Comparison of ENCODE assay signal across 8 cellular contexts in genomic region chr1:200739499-200740290, GRCh38. TPM values are rescaled to one million over a fixed set of nuclear protein-coding genes. Genes with fewer than 3 reads are reported as not detected.
DNase-seq lines count a peak whose midpoint lies in the region; TF ChIP-seq lines count a peak whose summit lies in the region.

No MANE protein-coding gene starts in this region.

- no peak overlapping the region for H3K56ac ChIP-seq in H9 (ENCODE audit: insufficient read length, low read depth, low read length)

- H3K4me1 Mint-ChIP-seq in H9: peaks cover 38 to 39% of the 10 kb centered on the region in 2 experiments

- no peak overlapping the region for H4K8ac ChIP-seq in H9 (replicated peaks; ENCODE audit: insufficient read length, low read depth, low read length)

- H3K27me3 ChIP-seq in H9 (ENCODE audit: insufficient read depth, low read length): no peaks in the 10 kb centered on the region
- peaks cover 9% of the 10 kb centered on the region for H3K27me3 ChIP-seq in NT2/D1 (ENCODE audit: insufficient read depth, insufficient read length)
- H3K27me3 ChIP-seq in liver (ENCODE audit: control insufficient read depth in 4 of 4, insufficient read depth in 4 of 4, low read length in 3 of 4): no peaks in the 10 kb centered on the region

- peaks cover 7% of the 10 kb centered on the region; the same call in 1 of the 2 replicates for H3K27me3 Mint-ChIP-seq in H9 (ENCODE audit: low read depth)

- TF ChIP-seq CTCF in H9 (conservative IDR thresholded peaks at IDR 0.05) (no peak), liver (IDR thresholded peaks at IDR 0.05; ENCODE audit: low read depth, low read length, missing input control) (no peak)

- WGBS in H9 (ENCODE audit: extremely low coverage, insufficient read length, low lambda C conversion rate): no CpG with 5 or more reads among the region's 62 CpGs
- 2% methylated on average over 62 of the region's 62 CpGs for WGBS in liver

- no peak overlapping the region for H3K23ac ChIP-seq in H9 (ENCODE audit: insufficient read length, low read depth, low read length)

- H2AFZ ChIP-seq in H9 (ENCODE audit: low read length): peak overlapping the region; percentile 71

- H4K20me1 ChIP-seq in H9 (ENCODE audit: control insufficient read depth, insufficient read depth, insufficient read length): no peaks in the 10 kb centered on the region

- no peak overlapping the region for H2BK5ac ChIP-seq in H9 (ENCODE audit: insufficient read length, low read length)

- H3K79me2 ChIP-seq in H9 (ENCODE audit: insufficient read depth, low read length): peaks cover 17% of the 10 kb centered on the region; the same call in 1 of the 2 replicates

- H3K18ac ChIP-seq in H9 (ENCODE audit: insufficient read length, low read depth, low read length): peak overlapping the region; percentile 64

- H3K14ac ChIP-seq in H9 (ENCODE audit: insufficient read depth, low read length): peak overlapping the region; percentile 76

- DNase-seq in NCI-H1092 treated with DMSO at 0.1 percent for 48 hours (lab: John Stamatoyannopoulos, UW) (peak; percentile 37), NCI-H1092 (lab: John Stamatoyannopoulos, UW) (no peak), H9 (no peak), NT2/D1 (ENCODE audit: low read depth, low spot score) (peak; percentile 11), cerebellum (ENCODE audit: low spot score) (peak; percentile 19), substantia nigra (lab: John Stamatoyannopoulos, UW) (peak in 31 of 49 donors; percentile 32 to 86 (median 62)), hepatic stellate cell (ENCODE audit: low spot score) (no peak)

- H3K9ac ChIP-seq in H9 (ENCODE audit: extremely low read depth, insufficient read length, low read length): peak overlapping the region; percentile 79
- peak overlapping the region; percentile 87 for H3K9ac ChIP-seq in NT2/D1 (ENCODE audit: insufficient read length, low read depth)
- H3K9ac ChIP-seq in liver (ENCODE audit: low read depth in 1 of 2, low read length in 2 of 2): peak overlapping the region; percentile 55 to 64

- no peaks in the 10 kb centered on the region for H3K9me3 ChIP-seq in H9 (ENCODE audit: control insufficient read depth, low read depth, low read length)
- H3K9me3 ChIP-seq in NT2/D1 (ENCODE audit: insufficient read depth, low read length): no peaks in the 10 kb centered on the region
- H3K9me3 ChIP-seq in liver (ENCODE audit: control insufficient read depth in 4 of 4, low read length in 3 of 4): no peaks in the 10 kb centered on the region

- peaks cover 4% of the 10 kb centered on the region for H3K79me1 ChIP-seq in H9 (ENCODE audit: insufficient read depth, low read depth, low read length, poor library complexity, severe bottlenecking)

- H2AK5ac ChIP-seq in H9 (ENCODE audit: insufficient read length, low read length): no peak overlapping the region

- no peak overlapping the region for H2BK120ac ChIP-seq in H9 (ENCODE audit: low read depth, low read length, poor library complexity, severe bottlenecking)

- TF ChIP-seq RAD21 in liver (IDR thresholded peaks at IDR 0.05): no peak

- H3K4me1 ChIP-seq in H9 (ENCODE audit: insufficient read depth, low read length): peaks cover 2% of the 10 kb centered on the region; the same call in 1 of the 2 replicates
- H3K4me1 ChIP-seq in NT2/D1 (ENCODE audit: insufficient read depth, insufficient read length): no peaks in the 10 kb centered on the region
- peaks cover 7 to 18% (median 15%) of the 10 kb centered on the region in 4 donors for H3K4me1 ChIP-seq in liver (ENCODE audit: control insufficient read depth in 4 of 4, insufficient read depth in 4 of 4, low read length in 3 of 4)

- H3K4ac ChIP-seq in H9 (ENCODE audit: low read depth, low read length): no peak overlapping the region; the same call in 1 of the 2 replicates

- H3K23me2 ChIP-seq in H9 (ENCODE audit: insufficient read length, low read depth, low read length, poor library complexity, severe bottlenecking): peaks cover 12% of the 10 kb centered on the region

- H3K27ac ChIP-seq in H9 (ENCODE audit: insufficient read length, low read depth, low read length): no peak overlapping the region
- H3K27ac ChIP-seq in liver (ENCODE audit: low read depth in 1 of 2, low read length in 2 of 2): peak overlapping the region; percentile 97 to 99
- peak overlapping the region; percentile 97 for H3K27ac ChIP-seq in substantia nigra (ENCODE audit: low read depth, low read length, poor library complexity, severe bottlenecking)

- H2BK12ac ChIP-seq in H9 (ENCODE audit: insufficient read length, low read depth, low read length): no peak overlapping the region

- no peak overlapping the region for H2BK20ac ChIP-seq in H9 (ENCODE audit: low read depth, low read length, poor library complexity, severe bottlenecking)

- H3K4me3 ChIP-seq in NT2/D1 (ENCODE audit: insufficient read length, low read depth): peak overlapping the region; percentile 71
- peak overlapping the region; percentile 86 to 90 (median 86) for H3K4me3 ChIP-seq in liver (ENCODE audit: low read depth in 1 of 3, low read length in 3 of 3)

- peak overlapping the region; percentile 99 to 100 for H3K4me3 Mint-ChIP-seq in H9

- H4K5ac ChIP-seq in H9 (ENCODE audit: insufficient read length, low read depth, low read length): no peak overlapping the region

- peak overlapping the region in 2 of 3 experiments; percentile 47 to 57; a peak in 2 of 7 replicates for H3K27ac Mint-ChIP-seq in H9

- peak overlapping the region; percentile 94 for H3K4me2 ChIP-seq in H9 (ENCODE audit: insufficient read depth, insufficient read length, low read length)

- H3K36me3 ChIP-seq in NT2/D1 (ENCODE audit: insufficient read depth, insufficient read length, low read length): peaks cover 24% of the 10 kb centered on the region
- no peaks in the 10 kb centered on the region for H3K36me3 ChIP-seq in liver (ENCODE audit: control insufficient read depth in 4 of 4, insufficient read depth in 3 of 4, low read depth in 1 of 4, low read length in 3 of 4)

- no peaks in the 10 kb centered on the region for H3K9me3 Mint-ChIP-seq in H9

- H3K36me3 Mint-ChIP-seq in H9 (ENCODE audit: insufficient read depth in 1 of 3, low read depth in 3 of 3): peaks cover 0 to 3% (median 0%) of the 10 kb centered on the region in 3 experiments; a peak in 2 of 7 replicates

- no peak overlapping the region for H3T11ph ChIP-seq in H9 (ENCODE audit: low read length)

- H2BK15ac ChIP-seq in H9 (ENCODE audit: low read depth, low read length): no peak overlapping the region

- H4K91ac ChIP-seq in H9 (ENCODE audit: insufficient read length, low read depth, low read length): no peak overlapping the region

TF ChIP-seq in liver, 16 proteins besides CTCF, POLR2A, EP300 and RAD21:
- TF ChIP-seq GABPA (IDR thresholded peaks at IDR 0.05 in 1 of 2, conservative IDR thresholded peaks at IDR 0.05 in 1 of 2) (no peak), HNF4A (conservative IDR thresholded peaks at IDR 0.05) (no peak), HNF4G (IDR thresholded peaks at IDR 0.05) (no peak), ZBTB33 (IDR thresholded peaks at IDR 0.05) (no peak), JUND (IDR thresholded peaks at IDR 0.05) (no peak), FOXA1 (IDR thresholded peaks at IDR 0.05) (no peak), FOXA2 (IDR thresholded peaks at IDR 0.05) (no peak), SP1 (IDR thresholded peaks at IDR 0.05) (no peak), TAF1 (conservative IDR thresholded peaks at IDR 0.05) (no peak)
- TF ChIP-seq, protein P1, sequence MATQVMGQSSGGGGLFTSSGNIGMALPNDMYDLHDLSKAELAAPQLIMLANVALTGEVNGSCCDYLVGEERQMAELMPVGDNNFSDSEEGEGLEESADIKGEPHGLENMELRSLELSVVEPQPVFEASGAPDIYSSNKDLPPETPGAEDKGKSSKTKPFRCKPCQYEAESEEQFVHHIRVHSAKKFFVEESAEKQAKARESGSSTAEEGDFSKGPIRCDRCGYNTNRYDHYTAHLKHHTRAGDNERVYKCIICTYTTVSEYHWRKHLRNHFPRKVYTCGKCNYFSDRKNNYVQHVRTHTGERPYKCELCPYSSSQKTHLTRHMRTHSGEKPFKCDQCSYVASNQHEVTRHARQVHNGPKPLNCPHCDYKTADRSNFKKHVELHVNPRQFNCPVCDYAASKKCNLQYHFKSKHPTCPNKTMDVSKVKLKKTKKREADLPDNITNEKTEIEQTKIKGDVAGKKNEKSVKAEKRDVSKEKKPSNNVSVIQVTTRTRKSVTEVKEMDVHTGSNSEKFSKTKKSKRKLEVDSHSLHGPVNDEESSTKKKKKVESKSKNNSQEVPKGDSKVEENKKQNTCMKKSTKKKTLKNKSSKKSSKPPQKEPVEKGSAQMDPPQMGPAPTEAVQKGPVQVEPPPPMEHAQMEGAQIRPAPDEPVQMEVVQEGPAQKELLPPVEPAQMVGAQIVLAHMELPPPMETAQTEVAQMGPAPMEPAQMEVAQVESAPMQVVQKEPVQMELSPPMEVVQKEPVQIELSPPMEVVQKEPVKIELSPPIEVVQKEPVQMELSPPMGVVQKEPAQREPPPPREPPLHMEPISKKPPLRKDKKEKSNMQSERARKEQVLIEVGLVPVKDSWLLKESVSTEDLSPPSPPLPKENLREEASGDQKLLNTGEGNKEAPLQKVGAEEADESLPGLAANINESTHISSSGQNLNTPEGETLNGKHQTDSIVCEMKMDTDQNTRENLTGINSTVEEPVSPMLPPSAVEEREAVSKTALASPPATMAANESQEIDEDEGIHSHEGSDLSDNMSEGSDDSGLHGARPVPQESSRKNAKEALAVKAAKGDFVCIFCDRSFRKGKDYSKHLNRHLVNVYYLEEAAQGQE (IDR thresholded peaks at IDR 0.05): no peak

RNA-seq across cellular contexts. Expression of gene CAMSAP2, which starts 1.0 kb away (rescaled TPM):
- 30.7 and 33.7 TPM in 2 replicates for total RNA-seq in H9 (2021)
- total RNA-seq in cerebellum: 105 TPM
- total RNA-seq in liver: 1 to 10 TPM; 4.0 to 8.6 TPM
- polyA plus RNA-seq in liver: 1 to 10 TPM; 1.9 to 3.0 TPM

Comparison
In these comparisons a context has a peak if more than half of its experiments do, and no peak if none do; other contexts are left out.
1. DNase-seq: peak in NCI-H1092 treated with DMSO at 0.1 percent for 48 hours (single experiment), NT2/D1 (single experiment), cerebellum (single experiment) and substantia nigra (31 of 49); none in NCI-H1092 (single experiment), H9 (single experiment) and hepatic stellate cell (single experiment).
2. Peak in every context shown above with its lines, with median percentiles within 50 percentile points of each other: H3K9ac ChIP-seq.